Comparison of ENCODE assay signal across 34 cellular contexts in genomic region chr6:130159876-130160415, GRCh38.
DNase-seq lines count a peak whose midpoint lies in the region; ATAC-seq, FAIRE-seq and TF ChIP-seq lines count a peak whose summit lies in the region.
"Had no signal": no experiment of that assay in that cellular context is flagged by ENCODE, and none has a peak within 500 bp of the region (broad histone marks: within the 10 kb centered on the region; RNA-seq: fewer than 3 reads in every experiment).

No MANE protein-coding gene starts in this region.

- peaks cover 7% of the 10 kb centered on the region for H3K9me3 Mint-ChIP-seq in activated naive CD4-positive, alpha-beta T cell treated with anti-CD3 and anti-CD28 coated beads, Interleukin-2, amount 50 U/mL, for 24 hours
- peaks cover 3% of the 10 kb centered on the region for H3K9me3 Mint-ChIP-seq in stimulated activated effector memory CD8-positive, alpha-beta T cell treated with anti-CD3 and anti-CD28 coated beads, Interleukin-12 subunit alpha, Interleukin-12 subunit beta, amount 100 ng/mL, for 72 hours

- BruUV-seq in K562 (replicated peaks; lab: Mats Ljungman, UMichigan): no TSS peak

- 6% methylated on average over 3 of the region's 3 CpGs for WGBS in K562 (ENCODE audit: insufficient coverage, low coverage, missing lambda C conversion rate)

- POLR2A ChIA-PET in K562 (lab: Yijun Ruan, JAX): no interaction called here

- TF ChIP-seq CTCF in K562 (IDR thresholded peaks at IDR 0.05 in 2 of 3, conservative IDR thresholded peaks at IDR 0.05 in 1 of 3; ENCODE audit: insufficient read depth in 2 of 3, low read depth in 1 of 3, low read length in 3 of 3): no peak
- no peak for TF ChIP-seq CTCF in fibroblast of the aortic adventitia (IDR thresholded peaks at IDR 0.05; ENCODE audit: insufficient read depth, low read length)

- H3K4me3 ChIP-seq in K562 (no peak overlapping the region), fibroblast of the aortic adventitia (ENCODE audit: low read depth, low read length) (no peak overlapping the region)
- H3K4me3 ChIP-seq: body of pancreas, coronary artery, gastroesophageal sphincter, left ventricle myocardium inferior, SK-N-MC, skin epidermis, stomach, tibial artery had no signal

- no peaks in the 10 kb centered on the region for H3K27me3 Mint-ChIP-seq in activated naive CD4-positive, alpha-beta T cell treated with anti-CD3 and anti-CD28 coated beads, Interleukin-2, amount 50 U/mL, for 24 hours
- H3K27me3 Mint-ChIP-seq: activated CD4-positive, alpha-beta T cell treated with anti-CD3 and anti-CD28 coated beads for 36 hours; activated naive CD8-positive, alpha-beta T cell treated with anti-CD3 and anti-CD28 coated beads, Interleukin-2, amount 50 U/mL, for 24 hours; naive B cell; T-helper 17 cell had no signal

- H3K27ac ChIP-seq in K562 (ENCODE audit: extremely low read depth, low read depth, low read length): no peak overlapping the region
- H3K27ac ChIP-seq: body of pancreas, coronary artery, gastroesophageal sphincter, left ventricle myocardium inferior, RWPE1, SK-N-MC, skin epidermis, stomach, tibial artery had no signal

- peaks cover 28% of the 10 kb centered on the region for H3K36me3 Mint-ChIP-seq in activated naive CD4-positive, alpha-beta T cell treated with anti-CD3 and anti-CD28 coated beads, Interleukin-2, amount 50 U/mL, for 24 hours
- H3K36me3 Mint-ChIP-seq in stimulated activated effector memory CD8-positive, alpha-beta T cell treated with anti-CD3 and anti-CD28 coated beads, Interleukin-12 subunit alpha, Interleukin-12 subunit beta, amount 100 ng/mL, for 72 hours: peaks cover 10% of the 10 kb centered on the region
- H3K36me3 Mint-ChIP-seq: naive B cell had no signal

- H3K4me1 Mint-ChIP-seq in activated naive CD4-positive, alpha-beta T cell treated with anti-CD3 and anti-CD28 coated beads, Interleukin-2, amount 50 U/mL, for 24 hours: peaks cover 14% of the 10 kb centered on the region
- peaks cover 27% of the 10 kb centered on the region for H3K4me1 Mint-ChIP-seq in stimulated activated effector memory CD8-positive, alpha-beta T cell treated with anti-CD3 and anti-CD28 coated beads, Interleukin-12 subunit alpha, Interleukin-12 subunit beta, amount 100 ng/mL, for 72 hours
- H3K4me1 Mint-ChIP-seq: mesothelial cell of epicardium, naive B cell had no signal

- H3K4me1 ChIP-seq in K562 (replicated peaks in 1 of 2; ENCODE audit: control insufficient read depth in 2 of 2, insufficient read depth in 2 of 2, low read length in 2 of 2): no peaks in the 10 kb centered on the region
- H3K4me1 ChIP-seq: body of pancreas, gastroesophageal sphincter, left ventricle myocardium inferior, stomach, tibial artery had no signal

- H3K27ac Mint-ChIP-seq in activated naive CD4-positive, alpha-beta T cell treated with anti-CD3 and anti-CD28 coated beads, Interleukin-2, amount 50 U/mL, for 24 hours: peak overlapping the region; percentile 14
- peak overlapping the region; percentile 83 for H3K27ac Mint-ChIP-seq in stimulated activated effector memory CD8-positive, alpha-beta T cell treated with anti-CD3 and anti-CD28 coated beads, Interleukin-12 subunit alpha, Interleukin-12 subunit beta, amount 100 ng/mL, for 72 hours
- H3K27ac Mint-ChIP-seq: activated CD4-positive, alpha-beta T cell treated with anti-CD3 and anti-CD28 coated beads for 36 hours; activated naive CD8-positive, alpha-beta T cell treated with anti-CD3 and anti-CD28 coated beads, Interleukin-2, amount 50 U/mL, for 24 hours; mesothelial cell of epicardium; T-helper 17 cell had no signal

- no peak for DNase-seq in activated naive CD4-positive, alpha-beta T cell (lab: John Stamatoyannopoulos, UW)
- DNase-seq in K562 (ENCODE audit: extremely low read depth in 1 of 4, low spot score in 3 of 4) (no peak), fibroblast of the aortic adventitia (ENCODE audit: low read depth) (peak; percentile 34), hypothalamus (lab: John Stamatoyannopoulos, UW) (no peak), GM19240 (ENCODE audit: insufficient read length, low spot score) (no peak)
- DNase-seq in stimulated activated effector memory CD8-positive, alpha-beta T cell treated with anti-CD3 and anti-CD28 coated beads, Interleukin-12 subunit alpha, Interleukin-12 subunit beta, amount 100 ng/mL, for 72 hours (ENCODE audit: low spot score in 2 of 2): peak in 1 of 2 donors; percentile 26
- DNase-seq: activated CD4-positive, alpha-beta T cell treated with anti-CD3 and anti-CD28 coated beads for 36 hours; activated CD8-positive, alpha-beta memory T cell treated with anti-CD3 and anti-CD28 coated beads for 24 hours; activated gamma-delta T cell; activated naive CD8-positive, alpha-beta T cell treated with anti-CD3 and anti-CD28 coated beads, Interleukin-2, amount 50 U/mL, for 24 hours; body of pancreas; GF-D8; hippocampal formation; IMR-90; left ventricle myocardium inferior; naive B cell; NCI-H1092 treated with DMSO at 0.1 percent for 48 hours; NCI-H1930; NCI-H526 treated with DMSO at 0.1 percent for 48 hours; occipital lobe; stomach; T-helper 17 cell; tibial artery had no signal

- no peak for TF ChIP-seq POLR2A in K562 (conservative IDR thresholded peaks at IDR 0.05)

- H2AFZ ChIP-seq in K562 (ENCODE audit: low read depth, low read length): no peak overlapping the region

- CTCF ChIA-PET in K562 (lab: Yijun Ruan, JAX; ENCODE audit: low intra/inter-chr PET ratio): no interaction called here

- H3K9ac ChIP-seq in K562 (ENCODE audit: insufficient read depth in 1 of 2, low read depth in 2 of 2, low read length in 2 of 2): no peak overlapping the region

- no peaks in the 10 kb centered on the region for H3K9me1 ChIP-seq in K562 (ENCODE audit: control insufficient read depth, insufficient read depth, low read length)

- H3K27me3 ChIP-seq in K562 (ENCODE audit: control insufficient read depth in 2 of 2, insufficient read depth in 2 of 2, low read length in 2 of 2): no peaks in the 10 kb centered on the region; a peak in 2 of 5 replicates
- H3K27me3 ChIP-seq: body of pancreas, gastroesophageal sphincter, stomach, tibial artery had no signal

- in situ Hi-C loops in K562 (cut with MboI): no loop called here

- FAIRE-seq in K562 (lab: Jason Lieb, UNC): peak; percentile 15
- FAIRE-seq: A204.1, H54 had no signal

- TF ChIP-seq EP300 in K562 (IDR thresholded peaks at IDR 0.05; ENCODE audit: low read length): no peak

- H3K4me3 Mint-ChIP-seq in activated naive CD4-positive, alpha-beta T cell treated with anti-CD3 and anti-CD28 coated beads, Interleukin-2, amount 50 U/mL, for 24 hours: no peak overlapping the region
- H3K4me3 Mint-ChIP-seq in stimulated activated effector memory CD8-positive, alpha-beta T cell treated with anti-CD3 and anti-CD28 coated beads, Interleukin-12 subunit alpha, Interleukin-12 subunit beta, amount 100 ng/mL, for 72 hours: no peak overlapping the region
- H3K4me3 Mint-ChIP-seq: activated CD4-positive, alpha-beta T cell treated with anti-CD3 and anti-CD28 coated beads for 36 hours; activated naive CD8-positive, alpha-beta T cell treated with anti-CD3 and anti-CD28 coated beads, Interleukin-2, amount 50 U/mL, for 24 hours; mesothelial cell of epicardium; naive B cell; T-helper 17 cell had no signal

- intact Hi-C loops in K562 (cut with micrococcal nuclease): no loop called here

- ATAC-seq in K562 (no peak), HG03175 (IDR thresholded peaks at IDR 0.05; ENCODE audit: unreplicated experiment) (no peak)
- ATAC-seq in stimulated activated effector memory CD8-positive, alpha-beta T cell treated with anti-CD3 and anti-CD28 coated beads, Interleukin-12 subunit alpha, Interleukin-12 subunit beta, amount 100 ng/mL, for 72 hours: no peak
- ATAC-seq: activated CD4-positive, alpha-beta T cell treated with anti-CD3 and anti-CD28 coated beads for 36 hours; activated naive CD8-positive, alpha-beta T cell treated with anti-CD3 and anti-CD28 coated beads, Interleukin-2, amount 50 U/mL, for 24 hours; body of pancreas; esophagus mucosa; gastroesophageal sphincter; T-helper 17 cell had no signal

- no peak for TF ChIP-seq RAD21 in K562 (CRISPR knock-in tag; conservative IDR thresholded peaks at IDR 0.05 in 1 of 2, IDR thresholded peaks at IDR 0.05 in 1 of 2)

- no peaks in the 10 kb centered on the region for H3K9me3 ChIP-seq in K562 (replicated peaks; ENCODE audit: control insufficient read depth, insufficient read depth, low read depth, low read length)
- H3K9me3 ChIP-seq: body of pancreas, tibial artery had no signal

- no peaks in the 10 kb centered on the region for H4K20me1 ChIP-seq in K562 (replicated peaks; ENCODE audit: control insufficient read depth, insufficient read depth, low read length)

- no peak overlapping the region for H3K4me2 ChIP-seq in K562 (ENCODE audit: insufficient read depth, low read length)

- H3K79me2 ChIP-seq in K562 (ENCODE audit: control insufficient read depth, insufficient read depth, low read length): no peaks in the 10 kb centered on the region

- no peaks in the 10 kb centered on the region for H3K36me3 ChIP-seq in K562 (ENCODE audit: control insufficient read depth, insufficient read depth, low read length)
- H3K36me3 ChIP-seq: gastroesophageal sphincter, left ventricle myocardium inferior, stomach, tibial artery had no signal

TF ChIP-seq in K562, 482 proteins besides CTCF, POLR2A, EP300 and RAD21 (continues in another document):
- TF ChIP-seq HNRNPH1 (optimal IDR thresholded peaks at IDR 0.05; ENCODE audit: low read depth, low read length) (no peak), KLF6 (CRISPR knock-in tag; IDR thresholded peaks at IDR 0.05; ENCODE audit: borderline replicate concordance) (no peak), ZNF217 (CRISPR knock-in tag; IDR thresholded peaks at IDR 0.05) (no peak)
